Comparison of ENCODE assay signal across 8 cellular contexts in genomic region chr18:2846638-2847340, GRCh38. TPM values are rescaled to one million over a fixed set of nuclear protein-coding genes. Genes with fewer than 3 reads are reported as not detected.
DNase-seq lines count a peak whose midpoint lies in the region; ATAC-seq and TF ChIP-seq lines count a peak whose summit lies in the region.

Gene EMILIN2 (plus strand): TSS chr18:2847006. CDS start chr18:2847189, 183 bp downstream.

- no peak within 1 kb of the TSS for H4K91ac ChIP-seq in neuronal stem cell (ENCODE audit: low read depth, low read length, poor library complexity)

- H3K36me3 ChIP-seq in neuronal stem cell (replicated peaks in 1 of 2; ENCODE audit: control insufficient read depth in 2 of 2, insufficient read depth in 2 of 2, low read length in 2 of 2): no peaks in the 10 kb centered on the region

- TF ChIP-seq CTCF in HL-60 (IDR thresholded peaks at IDR 0.05; ENCODE audit: insufficient read depth, low read length): no peak

- H3K27ac ChIP-seq in HL-60 (replicated peaks): peak within 1 kb of the TSS; percentile 67
- H3K27ac ChIP-seq in neuronal stem cell (replicated peaks; ENCODE audit: low read length): no peak within 1 kb of the TSS

- H2BK12ac ChIP-seq in neuronal stem cell (ENCODE audit: low read length): no peak within 1 kb of the TSS

- peak within 1 kb of the TSS; percentile 72 for H3K4me3 ChIP-seq in HL-60 (replicated peaks; ENCODE audit: insufficient read depth, low read length)
- peak within 1 kb of the TSS; percentile 30 to 79 for H3K4me3 ChIP-seq in neuronal stem cell (ENCODE audit: low read length in 2 of 2)

- ATAC-seq in GM18907 (IDR thresholded peaks at IDR 0.05; ENCODE audit: unreplicated experiment) (peak; percentile 71), HG03565 (IDR thresholded peaks at IDR 0.05; ENCODE audit: unreplicated experiment) (no peak), HG02970 (IDR thresholded peaks at IDR 0.05; ENCODE audit: low FRiP score, unreplicated experiment) (no peak), HG03469 (IDR thresholded peaks at IDR 0.05; ENCODE audit: unreplicated experiment) (no peak)

- peak within 1 kb of the TSS; percentile 89 for H3K4me2 ChIP-seq in neuronal stem cell (ENCODE audit: insufficient read depth, low read length, poor library complexity, severe bottlenecking)

- no peak within 1 kb of the TSS for H3K4ac ChIP-seq in neuronal stem cell (ENCODE audit: low read length)

- no peak within 1 kb of the TSS for H2AK5ac ChIP-seq in neuronal stem cell (ENCODE audit: low read depth, low read length)

- no peak within 1 kb of the TSS for H3K23ac ChIP-seq in neuronal stem cell (ENCODE audit: low read depth, low read length, poor library complexity)

- H3K18ac ChIP-seq in neuronal stem cell (ENCODE audit: low read length): peak within 1 kb of the TSS; percentile 93

- H3K4me1 ChIP-seq in neuronal stem cell (ENCODE audit: control insufficient read depth in 2 of 2, insufficient read depth in 1 of 2, low read depth in 1 of 2, low read length in 2 of 2): peaks cover 4% of the 10 kb centered on the region in 2 donors

- H2BK15ac ChIP-seq in neuronal stem cell (ENCODE audit: low read length): peak within 1 kb of the TSS; percentile 38

- H2BK120ac ChIP-seq in neuronal stem cell (ENCODE audit: low read depth, low read length): no peak within 1 kb of the TSS

- no CpG with 5 or more reads among the region's 82 CpGs for WGBS in neuronal stem cell (ENCODE audit: extremely low coverage in 2 of 2, insufficient read length in 2 of 2, insufficient replicate concordance in 1 of 2), 2 donors

- H2BK5ac ChIP-seq in neuronal stem cell (ENCODE audit: low read length): no peak within 1 kb of the TSS

- H3K27me3 ChIP-seq in HL-60 (ENCODE audit: insufficient read depth, poor library complexity, severe bottlenecking) (no peaks in the 10 kb centered on the region), neuronal stem cell (ENCODE audit: control insufficient read depth in 3 of 3, insufficient read depth in 3 of 3, low read depth in 1 of 3, low read length in 3 of 3) (peaks cover 6 to 80% (median 33%) of the 10 kb centered on the region in 3 experiments)

- DNase-seq in HL-60 (ENCODE audit: low read depth in 1 of 2, low spot score in 1 of 2) (peak; percentile 92 to 94), activated T-cell treated with anti-CD3 and anti-CD28 coated beads for 48 hours (ENCODE audit: low read depth) (peak; percentile 40), fibroblast of the conjunctiva (ENCODE audit: low read depth) (peak; percentile 29), neuronal stem cell (ENCODE audit: low spot score) (peak; percentile 47)

- H3K9ac ChIP-seq in neuronal stem cell (ENCODE audit: low read depth, low read length, poor library complexity): peak within 1 kb of the TSS; percentile 63

- no peak within 1 kb of the TSS for H4K8ac ChIP-seq in neuronal stem cell (ENCODE audit: low read depth, low read length)

- no peaks in the 10 kb centered on the region for H3K9me3 ChIP-seq in neuronal stem cell (replicated peaks in 1 of 2; ENCODE audit: control insufficient read depth in 2 of 2, insufficient read depth in 1 of 2, low read depth in 1 of 2, low read length in 2 of 2)

- H3K79me1 ChIP-seq in neuronal stem cell (ENCODE audit: low read depth, low read length): no peaks in the 10 kb centered on the region

- no peak within 1 kb of the TSS for H3K14ac ChIP-seq in neuronal stem cell (ENCODE audit: low read length)

- H2AFZ ChIP-seq in neuronal stem cell (ENCODE audit: low read length): peak within 1 kb of the TSS; percentile 81

RNA-seq across cellular contexts. Expression of gene EMILIN2, which starts in this region (rescaled TPM):
- 4.1 TPM for polyA plus RNA-seq in neuronal stem cell (2013, experiment 1 of 2)
- polyA plus RNA-seq in neuronal stem cell (2013, experiment 2 of 2): 3.2 TPM

Comparison
In these comparisons a context has a peak if more than half of its experiments do, and no peak if none do; other contexts are left out.
1. DNase-seq: peak in every context shown above with its lines; median percentile 93 in HL-60; 47 in neuronal stem cell; 40 in activated T-cell treated with anti-CD3 and anti-CD28 coated beads for 48 hours; 29 in fibroblast of the conjunctiva.